In the genomic region with DNA sequence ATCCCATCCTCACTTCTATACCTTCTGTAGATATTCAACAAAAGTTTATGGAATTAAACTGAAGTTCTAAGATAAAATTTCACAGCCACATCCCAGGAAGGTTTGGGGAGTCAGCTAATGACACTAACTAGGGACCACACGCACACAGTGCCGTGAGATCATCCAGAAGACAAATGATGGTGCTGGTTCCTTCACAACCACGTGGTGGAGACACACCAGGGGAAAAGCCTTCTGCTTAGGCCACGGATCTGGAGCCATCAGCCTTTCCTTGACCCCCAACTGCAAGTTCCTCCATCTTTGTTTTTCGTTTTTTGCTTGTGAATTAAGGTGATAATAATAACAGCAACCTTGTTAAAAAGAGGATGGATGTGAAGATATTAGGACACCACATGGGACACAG, we compare ENCODE assay signal across 15 cellular contexts.
"Had no signal": no experiment of that assay in that cellular context is flagged by ENCODE, and none has a peak within 500 bp of the region (broad histone marks: within the 10 kb centered on the region; RNA-seq: fewer than 3 reads in every experiment).

No MANE protein-coding gene starts in this region.

- H3K27me3 ChIP-seq: breast epithelium, neural progenitor cell, testis had no signal

- H3K9ac ChIP-seq: neural progenitor cell, parathyroid adenoma had no signal

- H3K4me2 ChIP-seq: neural progenitor cell had no signal

- H3K9me3 Mint-ChIP-seq: activated CD4-positive, alpha-beta memory T cell treated with anti-CD3 and anti-CD28 coated beads for 36 hours; activated naive CD8-positive, alpha-beta T cell treated with anti-CD3 and anti-CD28 coated beads, Interleukin-2, amount 10 ng/mL, durations not matched to agents 7 days and 5 days; activated T-cell treated with anti-CD3 and anti-CD28 coated beads, Interleukin-2, amount 50 U/mL, for 72 hours; mesothelial cell of epicardium; stimulated activated naive CD8-positive, alpha-beta T cell treated with anti-CD3 and anti-CD28 coated beads, Interleukin-15, amount 100 ng/mL, for 72 hours had no signal

- H3K27ac Mint-ChIP-seq: activated CD4-positive, alpha-beta memory T cell treated with anti-CD3 and anti-CD28 coated beads for 36 hours; activated naive CD8-positive, alpha-beta T cell treated with anti-CD3 and anti-CD28 coated beads, Interleukin-2, amount 10 ng/mL, durations not matched to agents 7 days and 5 days; activated T-cell treated with anti-CD3 and anti-CD28 coated beads, Interleukin-2, amount 50 U/mL, for 72 hours; mesothelial cell of epicardium; neural progenitor cell; stimulated activated naive CD8-positive, alpha-beta T cell treated with anti-CD3 and anti-CD28 coated beads, Interleukin-15, amount 100 ng/mL, for 72 hours had no signal

- H3K4me3 ChIP-seq: breast epithelium, neural progenitor cell, testis had no signal

- DNase-seq: activated CD4-positive, alpha-beta memory T cell treated with anti-CD3 and anti-CD28 coated beads for 36 hours; activated CD4-positive, alpha-beta T cell treated with anti-CD3 and anti-CD28 coated beads for 1 hour; activated CD8-positive, alpha-beta memory T cell treated with anti-CD3 and anti-CD28 coated beads, Interleukin-2, amount 50 U/mL, for 4 hours; activated naive CD8-positive, alpha-beta T cell treated with anti-CD3 and anti-CD28 coated beads, Interleukin-2, amount 10 ng/mL, durations not matched to agents 7 days and 5 days; activated T-cell treated with anti-CD3 and anti-CD28 coated beads, Interleukin-2, amount 50 U/mL, for 72 hours; aorta; hippocampal formation; stimulated activated CD4-positive, alpha-beta T cell treated with anti-CD3 and anti-CD28 coated beads, Interleukin-15, amount 100 ng/mL, for 24 hours; stimulated activated CD4-positive, alpha-beta T cell treated with anti-CD3 and anti-CD28 coated beads, Interleukin-4, amount 100 ng/mL, for 24 hours; stimulated activated naive CD8-positive, alpha-beta T cell treated with anti-CD3 and anti-CD28 coated beads, Interleukin-15, amount 100 ng/mL, for 72 hours; testis had no signal

- H3K4me3 Mint-ChIP-seq: activated CD4-positive, alpha-beta memory T cell treated with anti-CD3 and anti-CD28 coated beads for 36 hours; activated naive CD8-positive, alpha-beta T cell treated with anti-CD3 and anti-CD28 coated beads, Interleukin-2, amount 10 ng/mL, durations not matched to agents 7 days and 5 days; activated T-cell treated with anti-CD3 and anti-CD28 coated beads, Interleukin-2, amount 50 U/mL, for 72 hours; mesothelial cell of epicardium; neural progenitor cell; stimulated activated naive CD8-positive, alpha-beta T cell treated with anti-CD3 and anti-CD28 coated beads, Interleukin-15, amount 100 ng/mL, for 72 hours had no signal

- H3K79me2 ChIP-seq: parathyroid adenoma had no signal

- H3K4me1 ChIP-seq: parathyroid adenoma, testis had no signal

- H3K36me3 Mint-ChIP-seq: activated CD4-positive, alpha-beta memory T cell treated with anti-CD3 and anti-CD28 coated beads for 36 hours; activated naive CD8-positive, alpha-beta T cell treated with anti-CD3 and anti-CD28 coated beads, Interleukin-2, amount 10 ng/mL, durations not matched to agents 7 days and 5 days; mesothelial cell of epicardium; neural progenitor cell had no signal

- H3K9me3 ChIP-seq: breast epithelium, testis had no signal

- H3K27ac ChIP-seq: breast epithelium, neural progenitor cell, parathyroid adenoma, testis had no signal

- H2AFZ ChIP-seq: neural progenitor cell, parathyroid adenoma had no signal

- H3K36me3 ChIP-seq: breast epithelium, neural progenitor cell had no signal
